In genomic region chr10:13703997-13704536, GRCh38 we compare ENCODE assay signal across 1 cellular context.
TF ChIP-seq lines count a peak whose summit lies in the region.

No MANE protein-coding gene starts in this region.

TF ChIP-seq in WTC11, 78 proteins besides CTCF, POLR2A, EP300 and RAD21 (continued from another document):
- no peak for TF ChIP-seq ZNF532 (CRISPR knock-in tag; IDR thresholded peaks at IDR 0.05; ENCODE audit: borderline replicate concordance)
- TF ChIP-seq E2F4 (CRISPR knock-in tag; IDR thresholded peaks at IDR 0.05; ENCODE audit: borderline replicate concordance, low read depth) = no peak
- no peak for TF ChIP-seq ETV6 (CRISPR knock-in tag; IDR thresholded peaks at IDR 0.05)
TF ChIP-seq in WTC11: peak in this region for 0.
